In the genomic region with DNA sequence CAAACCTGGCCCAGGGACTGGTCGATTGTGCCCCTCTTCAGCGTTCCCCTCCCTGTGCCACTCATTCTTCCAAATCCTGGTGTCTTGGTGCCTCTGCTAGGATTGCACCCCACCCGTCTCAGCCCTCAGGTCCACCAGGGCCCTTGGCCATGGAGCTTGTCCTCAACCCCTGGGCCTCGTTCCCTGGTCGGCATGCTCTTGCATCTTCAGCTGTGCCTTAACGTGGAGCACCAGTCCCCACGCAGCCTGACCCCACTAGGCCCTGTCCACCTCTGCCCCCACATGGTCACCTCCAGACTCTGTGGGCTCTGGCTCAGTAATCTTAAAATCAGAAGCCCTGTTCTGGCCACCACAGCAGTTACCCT, we compare ENCODE assay signal across 1 cellular context.
TF ChIP-seq lines count a peak whose summit lies in the region.

No MANE protein-coding gene starts in this region.

TF ChIP-seq in H1, 55 proteins besides CTCF, POLR2A, EP300 and RAD21:
- TF ChIP-seq SIN3A (conservative IDR thresholded peaks at IDR 0.05 in 1 of 2, IDR thresholded peaks at IDR 0.05 in 1 of 2; ENCODE audit: low read depth in 1 of 2, low read length in 2 of 2) (0 out of 4 replicates have a peak, but pooled peaks of 1 of the 2 experiments have one; percentile 6), SUZ12 (IDR thresholded peaks at IDR 0.05; ENCODE audit: low read length) (no peak), RBBP5 (IDR thresholded peaks at IDR 0.05; ENCODE audit: borderline replicate concordance, low read depth, low read length) (no peak), SAP30 (IDR thresholded peaks at IDR 0.05; ENCODE audit: insufficient read depth, insufficient replicate concordance, low read length) (no peak), JUND (IDR thresholded peaks at IDR 0.05; ENCODE audit: low read length) (no peak)
